In the genomic region with DNA sequence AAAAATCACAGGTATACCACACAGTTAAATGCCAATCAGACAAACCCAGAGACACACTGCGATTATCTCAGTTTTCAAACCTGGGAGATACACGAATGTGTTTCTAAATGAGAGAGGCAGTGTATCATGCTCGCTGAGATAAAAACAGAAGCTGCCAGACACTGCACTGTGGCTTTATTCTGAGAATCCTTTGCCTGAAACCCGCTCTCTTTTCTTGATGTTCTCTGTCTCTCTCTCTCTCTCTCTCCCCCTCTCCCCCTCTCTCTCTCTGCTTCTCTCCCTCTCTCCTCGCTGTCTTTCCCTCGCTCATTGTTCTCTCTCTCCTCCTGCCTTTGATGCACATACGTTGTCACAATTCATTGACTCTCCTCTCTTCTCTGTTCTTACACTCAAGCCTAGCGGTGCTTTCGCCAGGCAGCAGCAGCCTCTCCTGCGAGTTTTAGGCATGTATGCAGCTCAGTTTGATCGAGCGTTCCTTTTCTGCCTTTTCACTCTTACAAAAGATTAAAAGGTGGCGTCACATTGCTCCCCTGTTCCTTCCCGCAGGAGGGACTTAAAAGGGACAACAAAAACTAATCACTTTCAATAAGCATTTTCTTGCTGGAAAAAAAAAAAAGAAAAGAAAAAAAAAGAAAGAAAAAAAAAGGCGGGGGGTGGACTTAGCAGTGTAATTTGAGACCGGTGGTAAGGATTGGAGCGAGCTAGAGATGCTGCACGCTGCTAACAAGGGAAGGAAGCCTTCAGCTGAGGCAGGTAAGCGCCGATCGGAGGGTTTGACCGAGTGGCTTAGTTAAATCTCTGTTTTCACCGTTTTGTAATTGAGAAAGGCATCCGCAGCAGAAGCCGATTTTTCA, we compare ENCODE assay signal across 9 cellular contexts.
DNase-seq lines count a peak whose midpoint lies in the region; ATAC-seq, FAIRE-seq and TF ChIP-seq lines count a peak whose summit lies in the region.
"Had no signal": no experiment of that assay in that cellular context is flagged by ENCODE, and none has a peak within 500 bp of the region (broad histone marks: within the 10 kb centered on the region; RNA-seq: fewer than 3 reads in every experiment).

No MANE protein-coding gene starts in this region.

- no peak overlapping the region for H3K18ac ChIP-seq in neuronal stem cell (ENCODE audit: low read length)

- H3K79me1 ChIP-seq in neuronal stem cell (ENCODE audit: low read depth, low read length): no peaks in the 10 kb centered on the region

- peak overlapping the region; percentile 79 for H3K27ac ChIP-seq in neuronal stem cell (replicated peaks; ENCODE audit: low read length)

- no peaks in the 10 kb centered on the region for H3K9me3 ChIP-seq in neuronal stem cell (replicated peaks in 1 of 2; ENCODE audit: control insufficient read depth in 2 of 2, insufficient read depth in 1 of 2, low read depth in 1 of 2, low read length in 2 of 2)
- H3K9me3 ChIP-seq in T-helper 17 cell (ENCODE audit: control insufficient read depth, low read length, poor library complexity, severe bottlenecking): no peaks in the 10 kb centered on the region

- no peaks in the 10 kb centered on the region for H3K9me3 Mint-ChIP-seq in endothelial cell (ENCODE audit: unreplicated experiment)

- H2BK12ac ChIP-seq in neuronal stem cell (ENCODE audit: low read length): no peak overlapping the region

- H4K91ac ChIP-seq in neuronal stem cell (ENCODE audit: low read depth, low read length, poor library complexity): no peak overlapping the region

- WGBS in neuronal stem cell (ENCODE audit: extremely low coverage in 2 of 2, insufficient read length in 2 of 2, insufficient replicate concordance in 1 of 2), 2 donors: no CpG with 5 or more reads among the region's 25 CpGs

- TF ChIP-seq CTCF in D721Med (IDR thresholded peaks at IDR 0.05; ENCODE audit: insufficient read depth, missing control alignments): no peak
- no peak for TF ChIP-seq CTCF in endothelial cell (IDR thresholded peaks at IDR 0.05; ENCODE audit: unreplicated experiment)

- H3K9ac ChIP-seq in neuronal stem cell (ENCODE audit: low read depth, low read length, poor library complexity): no peak overlapping the region

- peak overlapping the region; percentile 46 for H3K4me2 ChIP-seq in neuronal stem cell (ENCODE audit: insufficient read depth, low read length, poor library complexity, severe bottlenecking)

- H2AFZ ChIP-seq in neuronal stem cell (ENCODE audit: low read length): peak overlapping the region; percentile 74

- DNase-seq in D721Med (ENCODE audit: insufficient read length, low spot score) (no peak), NCI-H2227 (lab: John Stamatoyannopoulos, UW; ENCODE audit: unreplicated experiment) (peak; percentile 60), endothelial cell (ENCODE audit: low spot score) (peak; percentile 18), neuronal stem cell (ENCODE audit: low spot score) (peak; percentile 74), HUDEP-2 (lab: John Stamatoyannopoulos, UW; ENCODE audit: unreplicated experiment in 76 of 76) (no peak), T-helper 17 cell (no peak), germinal center (ENCODE audit: low spot score) (no peak)
- DNase-seq: stimulated activated naive B cell treated with anti-CD40 and anti-IgM and Interleukin-4, amounts not matched to agents 10 μg/mL and 1 μg/mL and 100 μg/mL, for 72 hours had no signal

- H3K4me3 Mint-ChIP-seq in endothelial cell (ENCODE audit: unreplicated experiment) (peak overlapping the region; percentile 76), T-helper 17 cell (no peak overlapping the region)
- H3K4me3 Mint-ChIP-seq: stimulated activated naive B cell treated with anti-CD40 and anti-IgM and Interleukin-4, amounts not matched to agents 10 μg/mL and 1 μg/mL and 100 μg/mL, for 72 hours had no signal

- peak; percentile 6 for FAIRE-seq in D721Med (lab: Jason Lieb, UNC)

- no peaks in the 10 kb centered on the region for H3K27me3 Mint-ChIP-seq in endothelial cell (ENCODE audit: unreplicated experiment)
- H3K27me3 Mint-ChIP-seq in T-helper 17 cell: peaks cover 39% of the 10 kb centered on the region

- H3K4me1 Mint-ChIP-seq in endothelial cell (ENCODE audit: unreplicated experiment): peaks cover 11% of the 10 kb centered on the region
- peaks cover 6% of the 10 kb centered on the region for H3K4me1 Mint-ChIP-seq in T-helper 17 cell

- H3K14ac ChIP-seq in neuronal stem cell (ENCODE audit: low read length): no peak overlapping the region

- H2BK15ac ChIP-seq in neuronal stem cell (ENCODE audit: low read length): no peak overlapping the region

- no peak overlapping the region for H3K23ac ChIP-seq in neuronal stem cell (ENCODE audit: low read depth, low read length, poor library complexity)

- no peak overlapping the region for H2BK120ac ChIP-seq in neuronal stem cell (ENCODE audit: low read depth, low read length)

- H3K4ac ChIP-seq in neuronal stem cell (ENCODE audit: low read length): no peak overlapping the region

- H3K27me3 ChIP-seq in neuronal stem cell (ENCODE audit: control insufficient read depth in 3 of 3, insufficient read depth in 3 of 3, low read depth in 1 of 3, low read length in 3 of 3): peaks cover 0 to 5% (median 0%) of the 10 kb centered on the region in 3 experiments

- H2BK5ac ChIP-seq in neuronal stem cell (ENCODE audit: low read length): no peak overlapping the region

- no peak overlapping the region for H3K27ac Mint-ChIP-seq in endothelial cell (ENCODE audit: unreplicated experiment)
- H3K27ac Mint-ChIP-seq in T-helper 17 cell: no peak overlapping the region
- H3K27ac Mint-ChIP-seq: stimulated activated naive B cell treated with anti-CD40 and anti-IgM and Interleukin-4, amounts not matched to agents 10 μg/mL and 1 μg/mL and 100 μg/mL, for 72 hours had no signal

- ATAC-seq in HG03095 (IDR thresholded peaks at IDR 0.05; ENCODE audit: unreplicated experiment): no peak
- no peak for ATAC-seq in T-helper 17 cell

- H3K4me1 ChIP-seq in neuronal stem cell (ENCODE audit: control insufficient read depth in 2 of 2, insufficient read depth in 1 of 2, low read depth in 1 of 2, low read length in 2 of 2): peaks cover 4 to 37% of the 10 kb centered on the region in 2 donors

- H3K36me3 ChIP-seq in neuronal stem cell (replicated peaks in 1 of 2; ENCODE audit: control insufficient read depth in 2 of 2, insufficient read depth in 2 of 2, low read length in 2 of 2): no peaks in the 10 kb centered on the region

- H3K36me3 Mint-ChIP-seq in endothelial cell (ENCODE audit: low read depth, unreplicated experiment) (no peaks in the 10 kb centered on the region), T-helper 17 cell (ENCODE audit: low read depth) (no peaks in the 10 kb centered on the region)
- H3K36me3 Mint-ChIP-seq: stimulated activated naive B cell treated with anti-CD40 and anti-IgM and Interleukin-4, amounts not matched to agents 10 μg/mL and 1 μg/mL and 100 μg/mL, for 72 hours had no signal

- H3K4me3 ChIP-seq in neuronal stem cell (ENCODE audit: low read length in 2 of 2): peak overlapping the region in 1 of 2 donors; percentile 44

- no peak overlapping the region for H2AK5ac ChIP-seq in neuronal stem cell (ENCODE audit: low read depth, low read length)

- no peak overlapping the region for H4K8ac ChIP-seq in neuronal stem cell (ENCODE audit: low read depth, low read length)

Comparison
In these comparisons a context has a peak if more than half of its experiments do, and no peak if none do; other contexts are left out.
1. DNase-seq: peak in NCI-H2227 (single experiment), endothelial cell (single experiment) and neuronal stem cell (single experiment); none in D721Med (single experiment), HUDEP-2 (0 of 76), T-helper 17 cell (0 of 3) and germinal center (single experiment).